9 cellular contexts compared by ENCODE assay signal in the genomic region with DNA sequence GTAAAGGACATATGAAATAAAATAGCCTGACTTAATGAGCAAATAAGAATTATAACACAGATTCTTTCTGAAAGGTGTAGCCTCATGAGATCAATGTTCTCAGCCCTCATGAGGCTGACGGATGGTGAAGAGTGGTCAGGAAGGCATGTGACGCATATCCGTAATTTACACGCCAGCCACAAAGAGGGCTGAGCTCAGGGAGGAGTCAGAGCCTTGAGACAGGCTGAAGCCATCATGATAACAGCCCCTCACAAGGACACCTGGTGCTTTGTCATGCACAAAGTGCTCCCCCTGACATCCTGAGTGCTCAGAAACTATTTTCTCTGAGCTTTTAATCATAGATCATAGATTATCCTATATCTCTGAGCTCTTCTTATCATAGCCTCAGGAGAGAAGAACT.
DNase-seq lines count a peak whose midpoint lies in the region; ATAC-seq and TF ChIP-seq lines count a peak whose summit lies in the region.
"Had no signal": no experiment of that assay in that cellular context is flagged by ENCODE, and none has a peak within 500 bp of the region (broad histone marks: within the 10 kb centered on the region; RNA-seq: fewer than 3 reads in every experiment).

No MANE protein-coding gene starts in this region.

- peak; percentile 51 for DNase-seq in T-helper 2 cell treated with Interferon-gamma antibody and Interleukin-4, amounts not matched to agents 5 μg/mL and 100 μg/mL, for 36 hours (ENCODE audit: low spot score)
- peak; percentile 69 for DNase-seq in amniotic epithelial cell (ENCODE audit: low read depth)
- peak; percentile 64 for DNase-seq in stimulated activated CD4-positive, alpha-beta T cell treated with anti-CD3 and anti-CD28 coated beads, Interleukin-4, amount 100 ng/mL, for 24 hours
- no peak for DNase-seq in A673 (ENCODE audit: low spot score)

- peak; percentile 61 for ATAC-seq in GM18909 (IDR thresholded peaks at IDR 0.05; ENCODE audit: poor library complexity, unreplicated experiment)
- ATAC-seq in GM21786 (IDR thresholded peaks at IDR 0.05; ENCODE audit: unreplicated experiment) = no peak
- no peak for ATAC-seq in HG02884 (IDR thresholded peaks at IDR 0.05; ENCODE audit: unreplicated experiment)
- no peak for ATAC-seq in HG03045 (IDR thresholded peaks at IDR 0.05; ENCODE audit: unreplicated experiment)

- no peaks in the 10 kb centered on the region for H3K36me3 ChIP-seq in A673 (ENCODE audit: insufficient read depth, low read length, poor library complexity, severe bottlenecking)
- H3K36me3 ChIP-seq: tibial artery had no signal

- no peak for TF ChIP-seq CTCF in A673 (conservative IDR thresholded peaks at IDR 0.05; ENCODE audit: low read depth, low read length)

- intact Hi-C loops in A673 (cut with micrococcal nuclease; ENCODE audit: unreplicated experiment) = no loop called here

- BruUV-seq in A673 (replicated peaks; lab: Mats Ljungman, UMichigan) = no TSS peak

- no peak overlapping the region for H3K27ac ChIP-seq in A673 (ENCODE audit: low read depth, low read length, poor library complexity, severe bottlenecking)
- H3K27ac ChIP-seq: tibial artery had no signal

- POLR2A ChIA-PET in A673 (lab: Charles Lee; ENCODE audit: low non-redundant PET) = no interaction called here

- no peak overlapping the region for H3K4me3 ChIP-seq in A673 (ENCODE audit: low read depth, low read length, poor library complexity, severe bottlenecking)
- H3K4me3 ChIP-seq: tibial artery had no signal

- H3K36me3 Mint-ChIP-seq in T-helper 2 cell treated with Interferon-gamma antibody and Interleukin-4, amounts not matched to agents 5 μg/mL and 100 μg/mL, for 36 hours (ENCODE audit: low read depth) = peaks cover 8% of the 10 kb centered on the region

- no peaks in the 10 kb centered on the region for H3K27me3 ChIP-seq in A673 (replicated peaks; ENCODE audit: insufficient read depth, low read depth, low read length, poor library complexity)
- H3K27me3 ChIP-seq: tibial artery had no signal

- H3K4me3 Mint-ChIP-seq in T-helper 2 cell treated with Interferon-gamma antibody and Interleukin-4, amounts not matched to agents 5 μg/mL and 100 μg/mL, for 36 hours = peak overlapping the region; percentile 41

- peaks cover 8% of the 10 kb centered on the region for H3K9me3 Mint-ChIP-seq in T-helper 2 cell treated with Interferon-gamma antibody and Interleukin-4, amounts not matched to agents 5 μg/mL and 100 μg/mL, for 36 hours

- no peaks in the 10 kb centered on the region for H3K9me3 ChIP-seq in A673 (ENCODE audit: low read depth, low read length, poor library complexity, severe bottlenecking)
- H3K9me3 ChIP-seq: tibial artery had no signal

- H3K4me1 Mint-ChIP-seq in T-helper 2 cell treated with Interferon-gamma antibody and Interleukin-4, amounts not matched to agents 5 μg/mL and 100 μg/mL, for 36 hours (ENCODE audit: low read depth) = peaks cover 83% of the 10 kb centered on the region

- H3K27me3 Mint-ChIP-seq in T-helper 2 cell treated with Interferon-gamma antibody and Interleukin-4, amounts not matched to agents 5 μg/mL and 100 μg/mL, for 36 hours (ENCODE audit: low read depth) = peaks cover 14% of the 10 kb centered on the region

- CTCF ChIA-PET in A673 (lab: Charles Lee) = no interaction called here

- H3K27ac Mint-ChIP-seq in T-helper 2 cell treated with Interferon-gamma antibody and Interleukin-4, amounts not matched to agents 5 μg/mL and 100 μg/mL, for 36 hours = peak overlapping the region; percentile 6

- H3K4me1 ChIP-seq in A673 (ENCODE audit: insufficient read depth, low read length, poor library complexity, severe bottlenecking) = no peaks in the 10 kb centered on the region
- H3K4me1 ChIP-seq: tibial artery had no signal
